In genomic region chr1:184019506-184019905, GRCh38 we compare ENCODE assay signal across 23 cellular contexts. TPM values are rescaled to one million over a fixed set of nuclear protein-coding genes. Genes with fewer than 3 reads are reported as not detected.
A peak's percentile ranks its signal among the peaks of the same experiment; 100 is the strongest.
DNase-seq lines count a peak whose midpoint lies in the region; TF ChIP-seq lines count a peak whose summit lies in the region.
"Had no signal": no experiment of that assay in that cellular context is flagged by ENCODE, and none has a peak within 500 bp of the region (broad histone marks: within the 10 kb centered on the region; RNA-seq: fewer than 3 reads in every experiment).

No MANE protein-coding gene starts in this region.

- no peaks in the 10 kb centered on the region for H3K27me3 ChIP-seq in A673 (replicated peaks; ENCODE audit: insufficient read depth, low read depth, low read length, poor library complexity)
- H3K27me3 ChIP-seq in hepatocyte = no peaks in the 10 kb centered on the region

- CTCF ChIA-PET in A673 (lab: Charles Lee) = interaction anchor here (0.5 kb wide), 1 partner anchor 18 kb away, joined by 3 read pairs; the partner anchor contains the start of gene COLGALT2

- H3K36me3 ChIP-seq in A673 (ENCODE audit: insufficient read depth, low read length, poor library complexity, severe bottlenecking) (no peaks in the 10 kb centered on the region), hepatocyte (replicated peaks; ENCODE audit: insufficient read depth, low read depth) (no peaks in the 10 kb centered on the region)

- no TSS peak for BruUV-seq in A673 (replicated peaks; lab: Mats Ljungman, UMichigan)

- TF ChIP-seq CTCF in A673 (conservative IDR thresholded peaks at IDR 0.05; ENCODE audit: low read depth, low read length) (no peak), hepatocyte (IDR thresholded peaks at IDR 0.05; ENCODE audit: poor library complexity) (no peak)

- H3K4me2 ChIP-seq in hepatocyte = no peak overlapping the region
- H3K4me2 ChIP-seq: PC-9 had no signal

- no peaks in the 10 kb centered on the region for H3K9me2 ChIP-seq in hepatocyte (replicated peaks; ENCODE audit: insufficient read depth)

- DNase-seq in A673 (ENCODE audit: low spot score) = no peak
- DNase-seq in inferior parietal cortex (ENCODE audit: extremely low spot score) = peak; percentile 73
- peak; percentile 77 for DNase-seq in putamen (ENCODE audit: low spot score)
- DNase-seq in hepatocyte (ENCODE audit: low spot score) = no peak
- no peak for DNase-seq in SHP77 (lab: John Stamatoyannopoulos, UW)
- no peak for DNase-seq in NK-92 (lab: John Stamatoyannopoulos, UW; ENCODE audit: unreplicated experiment)
- DNase-seq in T-helper 2 cell = no peak
- DNase-seq: AML-193; CD4-positive, alpha-beta memory T cell; COR-L47; DMS53; GM23248; H7; Karpas-422; NCI-H1092; NCI-H1417 treated with DMSO at 0.1 percent for 48 hours; NCI-H187 treated with DMSO at 0.1 percent for 48 hours; NCI-H524 treated with DMSO at 0.1 percent for 48 hours; NCI-H774; NK-92 treated with Interleukin-12 subunit alpha and Interleukin-12 subunit beta, amount 100 ng/mL, for 24 hours; PC-9; Right ventricle myocardium superior had no signal

- H4K20me1 ChIP-seq in hepatocyte (ENCODE audit: insufficient read depth, poor library complexity, severe bottlenecking) = no peaks in the 10 kb centered on the region

- no peak overlapping the region for H3K4me3 ChIP-seq in A673 (ENCODE audit: low read depth, low read length, poor library complexity, severe bottlenecking)
- no peak overlapping the region for H3K4me3 ChIP-seq in hepatocyte
- H3K4me3 ChIP-seq: GM23248, PC-9 had no signal

- H3K4me1 ChIP-seq in A673 (ENCODE audit: insufficient read depth, low read length, poor library complexity, severe bottlenecking) (peaks cover 82% of the 10 kb centered on the region), hepatocyte (ENCODE audit: insufficient read depth) (no peaks in the 10 kb centered on the region)

- H3K79me2 ChIP-seq in hepatocyte = no peaks in the 10 kb centered on the region

- intact Hi-C loops in A673 (cut with micrococcal nuclease; ENCODE audit: unreplicated experiment) = no loop called here

- 93% methylated on average over 2 of the region's 2 CpGs for WGBS in hepatocyte (ENCODE audit: low lambda C conversion rate, missing lambda C conversion rate)

- H2AFZ ChIP-seq in hepatocyte = no peak overlapping the region
- H2AFZ ChIP-seq: GM23248, PC-9 had no signal

- POLR2A ChIA-PET in A673 (lab: Charles Lee; ENCODE audit: low non-redundant PET) = no interaction called here

- H3K27ac ChIP-seq in A673 (ENCODE audit: low read depth, low read length, poor library complexity, severe bottlenecking) (peak overlapping the region; percentile 76), angular gyrus (ENCODE audit: low read depth, low read length) (peak overlapping the region; percentile 72), hepatocyte (no peak overlapping the region)
- H3K27ac ChIP-seq: GM23248, PC-9 had no signal

- H3K9me3 ChIP-seq in A673 (ENCODE audit: low read depth, low read length, poor library complexity, severe bottlenecking) (no peaks in the 10 kb centered on the region), hepatocyte (ENCODE audit: low read depth) (no peaks in the 10 kb centered on the region)

RNA-seq across cellular contexts. Expression of gene COLGALT2, which starts 18.0 kb away (rescaled TPM):
- total RNA-seq in A673 (2021) (15.4 and 17.2 TPM in 2 replicates), hepatocyte (1.5 and 1.7 TPM in 2 replicates)
- polyA plus RNA-seq in hepatocyte = 0.39 and 0.66 TPM in 2 replicates

RNA-seq across cellular contexts. Expression of gene TSEN15, which starts 32.0 kb away (rescaled TPM):
- total RNA-seq in A673 (2021) (57.0 and 70.7 TPM in 2 replicates), hepatocyte (46.5 and 61.0 TPM in 2 replicates)
- 20.7 and 35.7 TPM in 2 replicates for polyA plus RNA-seq in hepatocyte

Comparison
In these comparisons a context has a peak if more than half of its experiments do, and no peak if none do; other contexts are left out.
1. DNase-seq: peak in inferior parietal cortex (single experiment) and putamen (single experiment); none in A673 (single experiment), hepatocyte (single experiment), SHP77 (0 of 2), NK-92 (single experiment) and T-helper 2 cell (0 of 5).